1 cellular context compared by ENCODE assay signal in the genomic region with DNA sequence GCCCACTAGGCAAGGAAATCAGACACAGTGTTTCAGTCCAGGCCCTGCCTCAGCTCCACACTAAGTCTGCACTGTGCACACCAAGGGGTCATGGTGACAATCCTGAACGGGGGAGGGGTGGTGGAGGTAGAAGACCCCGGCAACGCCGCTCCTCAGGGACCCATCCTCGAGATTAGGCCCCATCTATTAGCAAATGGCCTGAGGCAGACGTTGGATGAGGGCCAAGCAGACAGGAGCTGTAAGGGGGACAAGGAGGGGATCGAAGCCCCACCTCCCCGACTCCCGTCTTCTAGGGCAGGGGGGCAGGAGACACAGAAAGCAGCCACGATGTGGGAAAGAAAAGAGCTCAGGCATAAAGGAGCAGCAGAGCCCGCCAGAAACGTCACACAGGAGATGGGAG.
A peak's percentile ranks its signal among the peaks of the same experiment; 100 is the strongest.
TF ChIP-seq lines count a peak whose summit lies in the region.

No MANE protein-coding gene starts in this region.

TF ChIP-seq in HepG2, 621 proteins besides CTCF, POLR2A, EP300 and RAD21:
- TF ChIP-seq ZFP91 (CRISPR knock-in tag; IDR thresholded peaks at IDR 0.05; ENCODE audit: borderline replicate concordance) (no peak), AGO2 (optimal IDR thresholded peaks at IDR 0.05; ENCODE audit: low read depth, low read length) (peak; percentile 11), ZNF687 (CRISPR knock-in tag; IDR thresholded peaks at IDR 0.05) (peak; percentile 15; the same call in 1 of the 2 replicates), ZSCAN25 (CRISPR knock-in tag; IDR thresholded peaks at IDR 0.05) (no peak), ZBTB39 (CRISPR knock-in tag; IDR thresholded peaks at IDR 0.05) (0 out of 2 replicates have a peak, but pooled peaks have one; percentile 27)
